Comparison of ENCODE assay signal across 29 cellular contexts in genomic region chr6:45488884-45489283, GRCh38.
DNase-seq lines count a peak whose midpoint lies in the region; ATAC-seq and TF ChIP-seq lines count a peak whose summit lies in the region.
"Had no signal": no experiment of that assay in that cellular context is flagged by ENCODE, and none has a peak within 500 bp of the region (broad histone marks: within the 10 kb centered on the region; RNA-seq: fewer than 3 reads in every experiment).

No MANE protein-coding gene starts in this region.

- DNase-seq in activated T-cell treated with anti-CD3 and anti-CD28 coated beads, Interleukin-2, amount 50 U/mL, for 72 hours, result peak in 1 of 2 donors; percentile 42
- DNase-seq in activated T-cell treated with anti-CD3 and anti-CD28 coated beads, Interleukin-2, amount 50 U/mL, for 48 hours, result no peak
- DNase-seq in Jurkat, Clone E6-1 (ENCODE audit: low read depth, low spot score), result peak; percentile 96
- DNase-seq in activated CD8-positive, alpha-beta T cell treated with anti-CD3 and anti-CD28 coated beads, Interleukin-2, amount 10 ng/mL, durations not matched to agents 7 days and 5 days, result peak; percentile 48
- DNase-seq in naive thymus-derived CD8-positive, alpha-beta T cell, result peak in 8 of 10 donors; percentile 20 to 86 (median 64)
- no peak for DNase-seq in NCI-H1436 (lab: John Stamatoyannopoulos, UW)
- no peak for DNase-seq in erythroblast (lab: John Stamatoyannopoulos, UW)
- DNase-seq: ACHN; activated B cell treated with CpG ODN at 0.5 μM for 24 hours; activated effector memory CD4-positive, alpha-beta T cell treated with anti-CD3 and anti-CD28 coated beads, Interleukin-2, amount 50 U/mL, for 16 hours; aorta; effector memory CD4-positive, alpha-beta T cell; foreskin fibroblast; HCEC 1CT; head of caudate nucleus; IMR-90; lower lobe of right lung; NCI-H1092 treated with DMSO at 0.1 percent for 48 hours; NCI-H1930; pancreas; SHP77; stimulated activated CD4-positive, alpha-beta T cell treated with anti-CD3 and anti-CD28 coated beads, Interleukin-1b, Interleukin-23, amount 100 ng/mL, for 48 hours; stimulated activated CD8-positive, alpha-beta memory T cell treated with anti-CD3 and anti-CD28 coated beads, Interleukin-4, amount 100 ng/mL, for 48 hours; upper lobe of left lung had no signal

- H3K36me3 Mint-ChIP-seq in activated T-cell treated with anti-CD3 and anti-CD28 coated beads, Interleukin-2, amount 50 U/mL, for 72 hours (ENCODE audit: insufficient read depth in 2 of 2), result peaks cover 9 to 32% of the 10 kb centered on the region in 2 donors
- H3K36me3 Mint-ChIP-seq in activated CD8-positive, alpha-beta T cell treated with anti-CD3 and anti-CD28 coated beads, Interleukin-2, amount 10 ng/mL, durations not matched to agents 7 days and 5 days (ENCODE audit: low read depth), result peaks cover 1% of the 10 kb centered on the region
- H3K36me3 Mint-ChIP-seq in naive thymus-derived CD8-positive, alpha-beta T cell, result peaks cover under 1 to 28% (median 10%) of the 10 kb centered on the region in 3 donors

- peak; percentile 67 to 73 for ATAC-seq in activated T-cell treated with anti-CD3 and anti-CD28 coated beads, Interleukin-2, amount 50 U/mL, for 72 hours (replicated peaks in 1 of 2)
- ATAC-seq in activated CD8-positive, alpha-beta T cell treated with anti-CD3 and anti-CD28 coated beads, Interleukin-2, amount 10 ng/mL, durations not matched to agents 7 days and 5 days, result peak; percentile 76
- peak; percentile 95 to 97 for ATAC-seq in naive thymus-derived CD8-positive, alpha-beta T cell
- no peak for ATAC-seq in HG03460 (IDR thresholded peaks at IDR 0.05; ENCODE audit: unreplicated experiment)
- ATAC-seq: esophagus mucosa, lower lobe of right lung, pancreas had no signal

- TF ChIP-seq POLR2A in erythroblast (IDR thresholded peaks at IDR 0.05; ENCODE audit: low read length), result no peak

- H3K27me3 Mint-ChIP-seq in activated T-cell treated with anti-CD3 and anti-CD28 coated beads, Interleukin-2, amount 50 U/mL, for 72 hours (ENCODE audit: low read depth), result no peaks in the 10 kb centered on the region
- H3K27me3 Mint-ChIP-seq in activated CD8-positive, alpha-beta T cell treated with anti-CD3 and anti-CD28 coated beads, Interleukin-2, amount 10 ng/mL, durations not matched to agents 7 days and 5 days (ENCODE audit: low read depth), result no peaks in the 10 kb centered on the region
- no peaks in the 10 kb centered on the region for H3K27me3 Mint-ChIP-seq in naive thymus-derived CD8-positive, alpha-beta T cell
- H3K27me3 Mint-ChIP-seq: activated B cell treated with CpG ODN at 0.5 μM for 24 hours had no signal

- H3K4me3 ChIP-seq in Jurkat, Clone E6-1 (ENCODE audit: low read length), result no peak overlapping the region
- H3K4me3 ChIP-seq: coronary artery, lower lobe of right lung, pancreas, right atrium auricular region, smooth muscle cell, upper lobe of left lung had no signal

- no peak overlapping the region for H3K27ac Mint-ChIP-seq in activated T-cell treated with anti-CD3 and anti-CD28 coated beads, Interleukin-2, amount 50 U/mL, for 72 hours
- H3K27ac Mint-ChIP-seq in activated CD8-positive, alpha-beta T cell treated with anti-CD3 and anti-CD28 coated beads, Interleukin-2, amount 10 ng/mL, durations not matched to agents 7 days and 5 days, result no peak overlapping the region
- peak overlapping the region in 6 of 10 donors; percentile 4 to 85 (median 31) for H3K27ac Mint-ChIP-seq in naive thymus-derived CD8-positive, alpha-beta T cell
- H3K27ac Mint-ChIP-seq: activated B cell treated with CpG ODN at 0.5 μM for 24 hours had no signal

- H3K9me3 Mint-ChIP-seq in activated T-cell treated with anti-CD3 and anti-CD28 coated beads, Interleukin-2, amount 50 U/mL, for 72 hours, result no peaks in the 10 kb centered on the region
- H3K9me3 Mint-ChIP-seq in activated CD8-positive, alpha-beta T cell treated with anti-CD3 and anti-CD28 coated beads, Interleukin-2, amount 10 ng/mL, durations not matched to agents 7 days and 5 days (ENCODE audit: insufficient read depth), result no peaks in the 10 kb centered on the region
- no peaks in the 10 kb centered on the region for H3K9me3 Mint-ChIP-seq in naive thymus-derived CD8-positive, alpha-beta T cell
- H3K9me3 Mint-ChIP-seq: activated B cell treated with CpG ODN at 0.5 μM for 24 hours had no signal

- H3K4me1 Mint-ChIP-seq in activated T-cell treated with anti-CD3 and anti-CD28 coated beads, Interleukin-2, amount 50 U/mL, for 72 hours (ENCODE audit: low read depth), result peaks cover 71% of the 10 kb centered on the region
- H3K4me1 Mint-ChIP-seq in activated CD8-positive, alpha-beta T cell treated with anti-CD3 and anti-CD28 coated beads, Interleukin-2, amount 10 ng/mL, durations not matched to agents 7 days and 5 days (ENCODE audit: low read depth), result peaks cover 35% of the 10 kb centered on the region
- peaks cover 16 to 59% (median 46%) of the 10 kb centered on the region in 4 donors for H3K4me1 Mint-ChIP-seq in naive thymus-derived CD8-positive, alpha-beta T cell

- POLR2A ChIA-PET in activated CD8-positive, alpha-beta T cell treated with anti-CD3 and anti-CD28 coated beads, Interleukin-2, amount 10 ng/mL, durations not matched to agents 7 days and 5 days (lab: Charles Lee), result no interaction called here
- POLR2A ChIA-PET in naive thymus-derived CD8-positive, alpha-beta T cell (lab: Charles Lee), result no interaction called here

- CTCF ChIA-PET in activated CD8-positive, alpha-beta T cell treated with anti-CD3 and anti-CD28 coated beads, Interleukin-2, amount 10 ng/mL, durations not matched to agents 7 days and 5 days (lab: Charles Lee), result interaction anchor here (1.1 kb wide), 1 partner anchor 27 kb away, joined by 3 read pairs; no protein-coding TSS in a partner anchor

- H3K4me3 Mint-ChIP-seq in activated T-cell treated with anti-CD3 and anti-CD28 coated beads, Interleukin-2, amount 50 U/mL, for 72 hours, result peak overlapping the region; percentile 9 to 19
- no peak overlapping the region for H3K4me3 Mint-ChIP-seq in activated CD8-positive, alpha-beta T cell treated with anti-CD3 and anti-CD28 coated beads, Interleukin-2, amount 10 ng/mL, durations not matched to agents 7 days and 5 days
- peak overlapping the region in 9 of 10 donors; percentile 0 to 68 (median 49) for H3K4me3 Mint-ChIP-seq in naive thymus-derived CD8-positive, alpha-beta T cell
- H3K4me3 Mint-ChIP-seq: activated B cell treated with CpG ODN at 0.5 μM for 24 hours had no signal

Comparison
In these comparisons a context has a peak if more than half of its experiments do, and no peak if none do; other contexts are left out.
1. DNase-seq: peak in Jurkat, Clone E6-1 (single experiment), activated CD8-positive, alpha-beta T cell treated with anti-CD3 and anti-CD28 coated beads, Interleukin-2, amount 10 ng/mL, durations not matched to agents 7 days and 5 days (single experiment) and naive thymus-derived CD8-positive, alpha-beta T cell (8 of 10); none in activated T-cell treated with anti-CD3 and anti-CD28 coated beads, Interleukin-2, amount 50 U/mL, for 48 hours (0 of 2), NCI-H1436 (single experiment) and erythroblast (0 of 2).
2. H3K27ac Mint-ChIP-seq: peak in naive thymus-derived CD8-positive, alpha-beta T cell (6 of 10); none in activated T-cell treated with anti-CD3 and anti-CD28 coated beads, Interleukin-2, amount 50 U/mL, for 72 hours (single experiment) and activated CD8-positive, alpha-beta T cell treated with anti-CD3 and anti-CD28 coated beads, Interleukin-2, amount 10 ng/mL, durations not matched to agents 7 days and 5 days (single experiment).